In the genomic region with DNA sequence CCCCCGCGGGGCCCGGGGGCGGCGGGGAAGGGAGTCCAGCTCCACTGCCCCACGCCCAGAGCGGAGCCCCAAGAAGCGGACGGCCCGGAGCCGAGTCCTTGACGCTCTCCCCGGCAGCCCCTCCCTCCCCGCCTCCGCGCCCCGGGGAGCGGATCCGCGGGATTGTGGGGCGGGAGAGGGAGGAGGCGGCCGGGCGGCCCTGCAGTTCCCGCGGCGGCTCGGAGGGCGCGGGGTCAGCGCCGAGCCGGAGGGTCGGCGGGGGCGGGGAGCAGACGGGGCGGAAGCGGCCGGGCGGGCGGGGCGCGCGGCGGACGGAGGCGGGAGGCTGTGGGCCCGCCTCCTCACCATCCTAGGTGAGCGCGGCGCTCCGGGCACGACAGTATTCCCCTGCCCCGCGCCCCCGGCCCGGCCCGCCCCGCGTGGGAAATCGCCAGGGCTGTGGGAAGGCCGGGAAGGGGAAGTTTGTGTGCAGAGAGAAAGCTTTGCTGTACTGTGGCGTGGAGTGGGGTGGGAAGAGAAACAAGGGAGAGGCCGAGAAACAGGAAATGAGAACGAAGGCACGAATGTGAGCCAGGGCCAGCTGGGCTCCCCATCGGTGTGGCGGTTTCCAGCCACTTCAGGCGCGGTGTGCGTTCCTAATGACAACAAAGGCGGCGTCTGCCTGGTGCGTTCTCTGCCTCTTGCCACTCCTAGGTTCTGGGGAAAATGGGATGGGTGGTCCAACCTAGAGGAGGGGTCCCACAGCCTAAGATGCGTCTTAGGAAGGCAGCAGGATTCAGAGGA, we compare ENCODE assay signal across 8 cellular contexts. TPM values are rescaled to one million over a fixed set of nuclear protein-coding genes. Genes with fewer than 3 reads are reported as not detected.
DNase-seq lines count a peak whose midpoint lies in the region; ATAC-seq and TF ChIP-seq lines count a peak whose summit lies in the region.

No MANE protein-coding gene starts in this region.

- POLR2A ChIA-PET in Caco-2 (lab: Charles Lee), result interaction anchor here (1.5 kb wide), 1 partner anchor 110 kb away, joined by 3 read pairs; no protein-coding TSS in a partner anchor

- H3K4me1 Mint-ChIP-seq in Caco-2 (ENCODE audit: low read depth, unreplicated experiment) (peaks cover 8% of the 10 kb centered on the region), nephron progenitor cell (peaks cover 22% of the 10 kb centered on the region)
- peaks cover 34% of the 10 kb centered on the region for H3K4me1 Mint-ChIP-seq in activated T-helper 1 cell treated with anti-CD3 and anti-CD28 coated beads, Interleukin-12 subunit alpha, Interleukin-12 subunit beta, Interleukin-2, Interleukin-4 antibody, amounts not matched to agents 30 ng/mL and 10 ng/mL and 1 ng/mL, durations not matched to agents 14 hours and 24 hours and 36 hours (ENCODE audit: low read depth)

- H3K4me1 ChIP-seq in Caco-2, result no peaks in the 10 kb centered on the region; the same call in 1 of the 2 replicates
- H3K4me1 ChIP-seq in OCI-LY3 (ENCODE audit: low read length), result peaks cover 15% of the 10 kb centered on the region
- H3K4me1 ChIP-seq in suprapubic skin, result peaks cover 27% of the 10 kb centered on the region

- no peak overlapping the region for H3K27ac Mint-ChIP-seq in Caco-2 (ENCODE audit: unreplicated experiment)
- no peak overlapping the region for H3K27ac Mint-ChIP-seq in activated T-helper 1 cell treated with anti-CD3 and anti-CD28 coated beads, Interleukin-12 subunit alpha, Interleukin-12 subunit beta, Interleukin-2, Interleukin-4 antibody, amounts not matched to agents 30 ng/mL and 10 ng/mL and 1 ng/mL, durations not matched to agents 14 hours and 24 hours and 36 hours
- no peak overlapping the region for H3K27ac Mint-ChIP-seq in nephron progenitor cell

- under 1% methylated on average over 33 of the region's 76 CpGs for WGBS in suprapubic skin

- H3K36me3 ChIP-seq in Caco-2 (ENCODE audit: control insufficient read depth, insufficient read depth, low read length) (no peaks in the 10 kb centered on the region), OCI-LY3 (replicated peaks; ENCODE audit: low read depth, low read length) (no peaks in the 10 kb centered on the region), suprapubic skin (no peaks in the 10 kb centered on the region)

- H3K4me3 Mint-ChIP-seq in Caco-2 (ENCODE audit: unreplicated experiment), result no peak overlapping the region
- H3K4me3 Mint-ChIP-seq in activated T-helper 1 cell treated with anti-CD3 and anti-CD28 coated beads, Interleukin-12 subunit alpha, Interleukin-12 subunit beta, Interleukin-2, Interleukin-4 antibody, amounts not matched to agents 30 ng/mL and 10 ng/mL and 1 ng/mL, durations not matched to agents 14 hours and 24 hours and 36 hours, result peak overlapping the region; percentile 79
- H3K4me3 Mint-ChIP-seq in nephron progenitor cell, result no peak overlapping the region

- peaks cover 11% of the 10 kb centered on the region for H4K20me1 ChIP-seq in OCI-LY3 (ENCODE audit: insufficient read depth, low read length)

- no peaks in the 10 kb centered on the region for H3K36me3 Mint-ChIP-seq in Caco-2 (ENCODE audit: insufficient read depth, unreplicated experiment)
- peaks cover 2% of the 10 kb centered on the region for H3K36me3 Mint-ChIP-seq in activated T-helper 1 cell treated with anti-CD3 and anti-CD28 coated beads, Interleukin-12 subunit alpha, Interleukin-12 subunit beta, Interleukin-2, Interleukin-4 antibody, amounts not matched to agents 30 ng/mL and 10 ng/mL and 1 ng/mL, durations not matched to agents 14 hours and 24 hours and 36 hours (ENCODE audit: low read depth)
- H3K36me3 Mint-ChIP-seq in nephron progenitor cell (ENCODE audit: low read depth), result no peaks in the 10 kb centered on the region

- peak; percentile 53 for ATAC-seq in GM19452 (IDR thresholded peaks at IDR 0.05; ENCODE audit: unreplicated experiment)
- peak; percentile 39 for ATAC-seq in HG03521 (IDR thresholded peaks at IDR 0.05; ENCODE audit: unreplicated experiment)

- intact Hi-C loops in Caco-2 (cut with micrococcal nuclease; ENCODE audit: unreplicated experiment), result loop anchor here (1.0 to 10.0 kb wide), 6 partner anchors 53 to 381 kb away; no protein-coding TSS in a partner anchor
- intact Hi-C loops in activated T-helper 1 cell treated with anti-CD3 and anti-CD28 coated beads, Interleukin-12 subunit alpha, Interleukin-12 subunit beta, Interleukin-2, Interleukin-4 antibody, amounts not matched to agents 30 ng/mL and 10 ng/mL and 1 ng/mL, durations not matched to agents 14 hours and 24 hours and 36 hours (cut with micrococcal nuclease), result loop anchor here (1.0 to 10.0 kb wide), 8 partner anchors 151 to 1409 kb away; a partner anchor contains a TSS

- no peaks in the 10 kb centered on the region; the same call in 1 of the 2 replicates for H3K27me3 ChIP-seq in Caco-2 (replicated peaks; ENCODE audit: control insufficient read depth, insufficient read depth, low read length)
- no peaks in the 10 kb centered on the region for H3K27me3 ChIP-seq in OCI-LY3 (ENCODE audit: low read depth, low read length)
- H3K27me3 ChIP-seq in suprapubic skin, result no peaks in the 10 kb centered on the region

- BruUV-seq in Caco-2 (replicated peaks; lab: Mats Ljungman, UMichigan), result no TSS peak

- H3K4me3 ChIP-seq in Caco-2 (ENCODE audit: low read depth, low read length), result peak overlapping the region; percentile 94
- H3K4me3 ChIP-seq in OCI-LY3 (ENCODE audit: low read length), result peak overlapping the region; percentile 86
- peak overlapping the region; percentile 75 for H3K4me3 ChIP-seq in fibroblast of pulmonary artery (replicated peaks; ENCODE audit: low read depth, low read length)
- H3K4me3 ChIP-seq in suprapubic skin, result peak overlapping the region; percentile 70

- CTCF ChIA-PET in Caco-2 (lab: Charles Lee), result interaction anchor here (0.6 to 1.6 kb wide), 3 partner anchors 151 to 948 kb away, joined by 4 to 14 read pairs (median 4); no protein-coding TSS in a partner anchor

- H3K9ac ChIP-seq in OCI-LY3 (ENCODE audit: low read length), result peak overlapping the region; percentile 97

- H3K4me2 ChIP-seq in OCI-LY3 (ENCODE audit: low read length), result peak overlapping the region; percentile 88

- TF ChIP-seq EP300 in suprapubic skin (IDR thresholded peaks at IDR 0.05), result no peak

- no peak for TF ChIP-seq POLR2A in suprapubic skin (IDR thresholded peaks at IDR 0.05)

- H3K9me3 ChIP-seq in Caco-2 (no peaks in the 10 kb centered on the region), OCI-LY3 (ENCODE audit: insufficient read depth, low read length) (no peaks in the 10 kb centered on the region), suprapubic skin (no peaks in the 10 kb centered on the region)

- no peaks in the 10 kb centered on the region for H3K27me3 Mint-ChIP-seq in Caco-2 (ENCODE audit: insufficient read depth, unreplicated experiment)
- peaks cover 7% of the 10 kb centered on the region for H3K27me3 Mint-ChIP-seq in activated T-helper 1 cell treated with anti-CD3 and anti-CD28 coated beads, Interleukin-12 subunit alpha, Interleukin-12 subunit beta, Interleukin-2, Interleukin-4 antibody, amounts not matched to agents 30 ng/mL and 10 ng/mL and 1 ng/mL, durations not matched to agents 14 hours and 24 hours and 36 hours (ENCODE audit: insufficient read depth)
- H3K27me3 Mint-ChIP-seq in nephron progenitor cell (ENCODE audit: low read depth, poor library complexity), result peaks cover 2% of the 10 kb centered on the region

- TF ChIP-seq CTCF in Caco-2 (IDR thresholded peaks at IDR 0.05; ENCODE audit: insufficient read depth in 1 of 2, low read depth in 1 of 2, low read length in 1 of 2, severe bottlenecking in 1 of 2, unreplicated experiment in 1 of 2), result no peak
- TF ChIP-seq CTCF in OCI-LY3 (IDR thresholded peaks at IDR 0.05; ENCODE audit: low read depth, low read length), result no peak
- TF ChIP-seq CTCF in fibroblast of pulmonary artery (IDR thresholded peaks at IDR 0.05; ENCODE audit: low read length, missing control alignments), result no peak
- TF ChIP-seq CTCF in nephron progenitor cell (IDR thresholded peaks at IDR 0.05), result no peak
- no peak for TF ChIP-seq CTCF in suprapubic skin (IDR thresholded peaks at IDR 0.05)

- H3K9me3 Mint-ChIP-seq in Caco-2 (ENCODE audit: unreplicated experiment), result no peaks in the 10 kb centered on the region
- H3K9me3 Mint-ChIP-seq in activated T-helper 1 cell treated with anti-CD3 and anti-CD28 coated beads, Interleukin-12 subunit alpha, Interleukin-12 subunit beta, Interleukin-2, Interleukin-4 antibody, amounts not matched to agents 30 ng/mL and 10 ng/mL and 1 ng/mL, durations not matched to agents 14 hours and 24 hours and 36 hours, result no peaks in the 10 kb centered on the region
- no peaks in the 10 kb centered on the region for H3K9me3 Mint-ChIP-seq in nephron progenitor cell

- DNase-seq in Caco-2 (peak; percentile 61 to 81), fibroblast of pulmonary artery (ENCODE audit: low read depth) (peak; percentile 64), nephron progenitor cell (peak; percentile 85), suprapubic skin (ENCODE audit: low spot score in 2 of 2) (peak; percentile 75 to 83)
- DNase-seq in activated T-helper 1 cell treated with anti-CD3 and anti-CD28 coated beads, Interleukin-12 subunit alpha, Interleukin-12 subunit beta, Interleukin-2, Interleukin-4 antibody, amounts not matched to agents 30 ng/mL and 10 ng/mL and 1 ng/mL, durations not matched to agents 14 hours and 24 hours and 36 hours (ENCODE audit: low spot score), result peak; percentile 52

- peak overlapping the region; percentile 88 for H3K27ac ChIP-seq in OCI-LY3 (ENCODE audit: low read length)
- H3K27ac ChIP-seq in suprapubic skin, result peak overlapping the region; percentile 87

- H2AFZ ChIP-seq in OCI-LY3 (ENCODE audit: low read depth, low read length), result peak overlapping the region; percentile 70

- peaks cover 32% of the 10 kb centered on the region for H3K79me2 ChIP-seq in OCI-LY3 (ENCODE audit: low read length)

RNA-seq across cellular contexts. Expression of a gene that starts 1.3 kb away (rescaled TPM):
- total RNA-seq in Caco-2 (2022) (14.0 and 14.7 TPM in 2 replicates), suprapubic skin (1 to 10 TPM; 1.9 to 4.6 (median 3.4) TPM)
- total RNA-seq in activated T-helper 1 cell treated with anti-CD3 and anti-CD28 coated beads, Interleukin-12 subunit alpha, Interleukin-12 subunit beta, Interleukin-2, Interleukin-4 antibody, amounts not matched to agents 30 ng/mL and 10 ng/mL and 1 ng/mL, durations not matched to agents 14 hours and 24 hours and 36 hours, result 18.6 and 19.9 TPM in 2 replicates

Comparison
In these comparisons a context has a peak if more than half of its experiments do, and no peak if none do; other contexts are left out.
1. Peak in every context shown above with its lines: DNase-seq, ATAC-seq, H3K4me3 ChIP-seq and H3K27ac ChIP-seq.